20 cellular contexts compared by ENCODE assay signal in genomic region chr12:19506497-19506896, GRCh38.
DNase-seq lines count a peak whose midpoint lies in the region; FAIRE-seq and TF ChIP-seq lines count a peak whose summit lies in the region.
"Had no signal": no experiment of that assay in that cellular context is flagged by ENCODE, and none has a peak within 500 bp of the region (broad histone marks: within the 10 kb centered on the region; RNA-seq: fewer than 3 reads in every experiment).

No MANE protein-coding gene starts in this region.

- H3K9me3 ChIP-seq in breast epithelium (no peaks in the 10 kb centered on the region), mesenchymal stem cell (ENCODE audit: control insufficient read depth, low read length) (no peaks in the 10 kb centered on the region), tibial artery (no peaks in the 10 kb centered on the region)
- H3K9me3 ChIP-seq: MG63, vagina had no signal

- H3K27ac ChIP-seq in breast epithelium, result no peak overlapping the region
- no peak overlapping the region for H3K27ac ChIP-seq in mesenchymal stem cell (ENCODE audit: low read length, poor library complexity, severe bottlenecking)
- peak overlapping the region; percentile 8 to 42 for H3K27ac ChIP-seq in tibial artery
- H3K27ac ChIP-seq: RWPE1, vagina had no signal

- DNase-seq in MCF 10A (ENCODE audit: unreplicated experiment) (no peak), breast epithelium (ENCODE audit: low spot score in 2 of 2) (no peak), bronchial epithelial cell (ENCODE audit: low read depth) (peak; percentile 31), mesenchymal stem cell (no peak), tibial artery (no peak), islet precursor cell (no peak), NCI-H774 (lab: John Stamatoyannopoulos, UW) (no peak), LoVo (ENCODE audit: low spot score) (no peak)
- DNase-seq: activated CD4-positive, alpha-beta T cell treated with anti-CD3 and anti-CD28 coated beads, Interleukin-2, amount 50 U/mL, for 48 hours; amniotic stem cell; MG63; NCI-H1694; NCI-H2227 treated with DMSO at 0.1 percent for 48 hours; NK-92 treated with Interleukin-12 subunit alpha and Interleukin-12 subunit beta, amount 100 ng/mL, for 24 hours; SW 1271 had no signal

- H3K4me1 ChIP-seq in breast epithelium (peaks cover 0 to 2% of the 10 kb centered on the region in 2 donors), mesenchymal stem cell (ENCODE audit: control insufficient read depth, insufficient read depth, low read depth, low read length) (peaks cover 4% of the 10 kb centered on the region), tibial artery (peaks cover 0 to 71% (median 20%) of the 10 kb centered on the region in 4 donors)

- intact Hi-C loops in MCF 10A (cut with micrococcal nuclease) (no loop called here), breast epithelium (cut with DNase I; ENCODE audit: low total_unique reads) (no loop called here), tibial artery (cut with DNase I; ENCODE audit: low total_unique reads) (loop anchor here (10.0 kb wide), 1 partner anchor 138 kb away; no protein-coding TSS in a partner anchor)

- H2AK5ac ChIP-seq in mesenchymal stem cell (ENCODE audit: low read length, severe bottlenecking), result no peak overlapping the region

- BruUV-seq in MCF 10A (replicated peaks; lab: Mats Ljungman, UMichigan), result no TSS peak

- no peak overlapping the region for H3K4me3 Mint-ChIP-seq in MCF 10A (ENCODE audit: unreplicated experiment)

- H2BK5ac ChIP-seq in mesenchymal stem cell (ENCODE audit: low read depth, low read length, poor library complexity, severe bottlenecking), result no peak overlapping the region

- no peak overlapping the region for H2BK120ac ChIP-seq in mesenchymal stem cell (ENCODE audit: low read depth, low read length)

- H3K36me3 ChIP-seq in breast epithelium (no peaks in the 10 kb centered on the region), bronchial epithelial cell (ENCODE audit: control insufficient read depth, insufficient read depth, low read length) (no peaks in the 10 kb centered on the region), mesenchymal stem cell (ENCODE audit: control insufficient read depth in 1 of 2, insufficient read depth in 2 of 2, low read depth in 1 of 2, low read length in 2 of 2) (peaks cover 6 to 20% of the 10 kb centered on the region in 2 experiments), tibial artery (peaks cover 0 to 11% (median 6%) of the 10 kb centered on the region in 3 donors)
- H3K36me3 ChIP-seq: vagina had no signal

- peaks cover 37% of the 10 kb centered on the region for H3K36me3 Mint-ChIP-seq in MCF 10A (ENCODE audit: insufficient read depth, unreplicated experiment)

- H3K23ac ChIP-seq in mesenchymal stem cell (ENCODE audit: low read length in 2 of 2), result no peak overlapping the region

- no peak overlapping the region for H3K18ac ChIP-seq in mesenchymal stem cell (ENCODE audit: low read depth in 1 of 2, low read length in 2 of 2)

- H3K4ac ChIP-seq in mesenchymal stem cell (ENCODE audit: low read depth in 1 of 2, low read length in 2 of 2), result no peak overlapping the region

- H3K27me3 Mint-ChIP-seq in MCF 10A (ENCODE audit: insufficient read depth, unreplicated experiment), result no peaks in the 10 kb centered on the region

- H3K4me3 ChIP-seq in breast epithelium, result no peak overlapping the region
- H3K4me3 ChIP-seq in bronchial epithelial cell (ENCODE audit: low read depth, low read length), result no peak overlapping the region
- no peak overlapping the region for H3K4me3 ChIP-seq in mesenchymal stem cell (ENCODE audit: insufficient read depth in 1 of 2, low read depth in 1 of 2, low read length in 2 of 2)
- no peak overlapping the region for H3K4me3 ChIP-seq in tibial artery
- H3K4me3 ChIP-seq: lung, MG63, vagina had no signal

- peaks cover 22% of the 10 kb centered on the region for H3K4me1 Mint-ChIP-seq in MCF 10A (ENCODE audit: insufficient read depth, unreplicated experiment)

- TF ChIP-seq POLR2A in breast epithelium (IDR thresholded peaks at IDR 0.05), result no peak

- H3K27ac Mint-ChIP-seq in MCF 10A (ENCODE audit: low read depth, unreplicated experiment), result peak overlapping the region; percentile 35

- no peak for FAIRE-seq in bronchial epithelial cell (lab: Jason Lieb, UNC)
- FAIRE-seq: colon, GM19239 had no signal

- no peak for TF ChIP-seq CTCF in MCF 10A (IDR thresholded peaks at IDR 0.05; ENCODE audit: unreplicated experiment)
- no peak for TF ChIP-seq CTCF in breast epithelium (IDR thresholded peaks at IDR 0.05)
- TF ChIP-seq CTCF in bronchial epithelial cell (IDR thresholded peaks at IDR 0.05; ENCODE audit: insufficient read depth, low read length, severe bottlenecking), result no peak
- TF ChIP-seq CTCF in tibial artery (IDR thresholded peaks at IDR 0.05), result no peak

- H2BK15ac ChIP-seq in mesenchymal stem cell (ENCODE audit: low read depth, poor library complexity, severe bottlenecking), result no peak overlapping the region

- no peak overlapping the region for H2BK12ac ChIP-seq in mesenchymal stem cell (ENCODE audit: low read length in 2 of 2)

- CTCF ChIA-PET in MCF 10A (lab: Yijun Ruan, JAX), result interaction anchor here (0.7 to 1.8 kb wide), 5 partner anchors 8 to 137 kb away, joined by 3 to 8 read pairs (median 4); no protein-coding TSS in a partner anchor

- H3K9me3 Mint-ChIP-seq in MCF 10A (ENCODE audit: unreplicated experiment), result no peaks in the 10 kb centered on the region

- H3K4me2 ChIP-seq in mesenchymal stem cell (ENCODE audit: low read length, poor library complexity, severe bottlenecking), result no peak overlapping the region

- no peak overlapping the region for H4K8ac ChIP-seq in mesenchymal stem cell (ENCODE audit: low read length)

- POLR2A ChIA-PET in MCF 10A (lab: Yijun Ruan, JAX), result interaction anchor here (0.6 to 1.9 kb wide), 5 partner anchors 8 to 46 kb away, joined by 3 to 6 read pairs (median 3); no protein-coding TSS in a partner anchor

- H4K91ac ChIP-seq in mesenchymal stem cell (ENCODE audit: low read length), result no peak overlapping the region

- H3K9ac ChIP-seq in mesenchymal stem cell (ENCODE audit: low read length), result peak overlapping the region; percentile 35

- no peak overlapping the region for H2AFZ ChIP-seq in mesenchymal stem cell (ENCODE audit: low read depth, low read length)

- H3K79me1 ChIP-seq in mesenchymal stem cell (replicated peaks; ENCODE audit: low read length, poor library complexity, severe bottlenecking), result peaks cover 27% of the 10 kb centered on the region

- H3K14ac ChIP-seq in mesenchymal stem cell (ENCODE audit: low read length in 2 of 2), result no peak overlapping the region

- no peaks in the 10 kb centered on the region for H3K27me3 ChIP-seq in breast epithelium
- H3K27me3 ChIP-seq in bronchial epithelial cell (ENCODE audit: control insufficient read depth, insufficient read depth, low read length), result no peaks in the 10 kb centered on the region
- H3K27me3 ChIP-seq in mesenchymal stem cell (ENCODE audit: control insufficient read depth in 1 of 2, insufficient read depth in 1 of 2, low read length in 2 of 2), result no peaks in the 10 kb centered on the region
- no peaks in the 10 kb centered on the region for H3K27me3 ChIP-seq in tibial artery
- H3K27me3 ChIP-seq: MG63, vagina had no signal

Comparison
In these comparisons a context has a peak if more than half of its experiments do, and no peak if none do; other contexts are left out.
1. H3K27ac ChIP-seq: peak in tibial artery (2 of 2); none in breast epithelium (0 of 2) and mesenchymal stem cell (single experiment).